ENCODE assay signal across 8 cellular contexts in genomic region chr18:46097853-46098615, GRCh38. TPM values are rescaled to one million over a fixed set of nuclear protein-coding genes. Genes with fewer than 3 reads are reported as not detected.
A peak's percentile ranks its signal among the peaks of the same experiment; 100 is the strongest.
DNase-seq lines count a peak whose midpoint lies in the region; ATAC-seq and TF ChIP-seq lines count a peak whose summit lies in the region.

ATP5F1A (minus strand) TSS chr18:46098296; CDS start chr18:46098231, 65 bp downstream.

- H2AFZ ChIP-seq in DND-41 (ENCODE audit: low read depth, low read length), result peak within 1 kb of the TSS; percentile 74
- H2AFZ ChIP-seq in neural cell (ENCODE audit: low read depth, low read length), result peak within 1 kb of the TSS; percentile 95

- no peaks in the 10 kb centered on the region for H3F3A ChIP-seq in neural cell (ENCODE audit: insufficient read depth, low read length, poor library complexity, severe bottlenecking)

- H3K4me2 ChIP-seq in DND-41 (ENCODE audit: insufficient read depth, low read length) (peak within 1 kb of the TSS; percentile 68), neural cell (ENCODE audit: low read length) (peak within 1 kb of the TSS; percentile 81)

- peak within 1 kb of the TSS; percentile 97 for H3K4me3 Mint-ChIP-seq in activated T-helper 2 cell treated with anti-CD3 and anti-CD28 coated beads, Interferon-gamma antibody, Interleukin-2, Interleukin-4, amounts not matched to agents 10 μg/mL and 5 μg/mL and 100 μg/mL, durations not matched to agents 14 hours and 24 hours and 36 hours (ENCODE audit: low read depth)

- intact Hi-C loops in activated T-helper 2 cell treated with anti-CD3 and anti-CD28 coated beads, Interferon-gamma antibody, Interleukin-2, Interleukin-4, amounts not matched to agents 10 μg/mL and 5 μg/mL and 100 μg/mL, durations not matched to agents 14 hours and 24 hours and 36 hours (cut with micrococcal nuclease), result no loop called here
- intact Hi-C loops in stomach (cut with DNase I; ENCODE audit: low total_unique reads), result no loop called here

- H3K79me2 ChIP-seq in DND-41 (ENCODE audit: insufficient read depth, low read length) (peaks cover 64% of the 10 kb centered on the region), neural cell (replicated peaks; ENCODE audit: insufficient read depth, low read length) (peaks cover 48% of the 10 kb centered on the region)

- H3K9me3 Mint-ChIP-seq in activated T-helper 2 cell treated with anti-CD3 and anti-CD28 coated beads, Interferon-gamma antibody, Interleukin-2, Interleukin-4, amounts not matched to agents 10 μg/mL and 5 μg/mL and 100 μg/mL, durations not matched to agents 14 hours and 24 hours and 36 hours, result no peaks in the 10 kb centered on the region

- H3K9ac ChIP-seq in DND-41 (ENCODE audit: low read depth, low read length) (peak within 1 kb of the TSS; percentile 73), neural cell (ENCODE audit: low read length) (peak within 1 kb of the TSS; percentile 88)

- H3K27me3 Mint-ChIP-seq in activated T-helper 2 cell treated with anti-CD3 and anti-CD28 coated beads, Interferon-gamma antibody, Interleukin-2, Interleukin-4, amounts not matched to agents 10 μg/mL and 5 μg/mL and 100 μg/mL, durations not matched to agents 14 hours and 24 hours and 36 hours (ENCODE audit: low read depth), result no peaks in the 10 kb centered on the region

- no peaks in the 10 kb centered on the region for H3K27me3 ChIP-seq in DND-41 (ENCODE audit: insufficient read depth, low read length, poor library complexity)
- no peaks in the 10 kb centered on the region for H3K27me3 ChIP-seq in neural cell (ENCODE audit: insufficient read depth, low read depth, low read length)
- no peaks in the 10 kb centered on the region for H3K27me3 ChIP-seq in stomach

- H3K27ac Mint-ChIP-seq in activated T-helper 2 cell treated with anti-CD3 and anti-CD28 coated beads, Interferon-gamma antibody, Interleukin-2, Interleukin-4, amounts not matched to agents 10 μg/mL and 5 μg/mL and 100 μg/mL, durations not matched to agents 14 hours and 24 hours and 36 hours, result peak within 1 kb of the TSS; percentile 96

- DNase-seq in DND-41 (peak; percentile 87), KBM-7 (peak; percentile 80), RPMI7951 (ENCODE audit: low read depth) (peak; percentile 81), fibroblast of the aortic adventitia (ENCODE audit: low read depth) (peak; percentile 79), stomach (peak; percentile 86)
- peak; percentile 78 for DNase-seq in activated T-helper 2 cell treated with anti-CD3 and anti-CD28 coated beads, Interferon-gamma antibody, Interleukin-2, Interleukin-4, amounts not matched to agents 10 μg/mL and 5 μg/mL and 100 μg/mL, durations not matched to agents 14 hours and 24 hours and 36 hours (ENCODE audit: low spot score)

- in situ Hi-C loops in KBM-7 (cut with MboI; ENCODE audit: low pct_unique_long_range_greater_than_20kb, low sequenced_read_pairs), result no loop called here

- H3K4me1 ChIP-seq in DND-41 (ENCODE audit: insufficient read depth, low read length) (peaks cover 52% of the 10 kb centered on the region), stomach (peaks cover 22 to 50% (median 36%) of the 10 kb centered on the region in 4 donors)

- H3K9me2 ChIP-seq in neural cell (ENCODE audit: insufficient read depth, low read length), result no peaks in the 10 kb centered on the region

- H3K9me3 ChIP-seq in DND-41 (ENCODE audit: insufficient read depth, low read length, severe bottlenecking) (no peaks in the 10 kb centered on the region), neural cell (ENCODE audit: low read length) (no peaks in the 10 kb centered on the region), stomach (no peaks in the 10 kb centered on the region)

- H3K36me3 ChIP-seq in DND-41 (ENCODE audit: insufficient read depth, low read length) (peaks cover 29% of the 10 kb centered on the region), neural cell (ENCODE audit: insufficient read depth, low read length) (no peaks in the 10 kb centered on the region), stomach (peaks cover 11 to 21% (median 19%) of the 10 kb centered on the region in 4 donors)

- ATAC-seq in DND-41 (ENCODE audit: insufficient read depth, low read depth), result peak; percentile 83
- peak; percentile 73 for ATAC-seq in GM21717 (IDR thresholded peaks at IDR 0.05; ENCODE audit: unreplicated experiment)

- TF ChIP-seq EP300 in neural cell (conservative IDR thresholded peaks at IDR 0.05; ENCODE audit: poor library complexity, severe bottlenecking) (peak; percentile 63), stomach (IDR thresholded peaks at IDR 0.05) (no peak)

- H4K20me1 ChIP-seq in DND-41 (ENCODE audit: insufficient read depth, low read length), result peaks cover 18% of the 10 kb centered on the region; the same call in 1 of the 2 replicates
- no peaks in the 10 kb centered on the region for H4K20me1 ChIP-seq in neural cell (ENCODE audit: insufficient read depth)

- TF ChIP-seq POLR2A in stomach (IDR thresholded peaks at IDR 0.05), result peak in 1 of 4 donors; percentile 48

- peak; percentile 9 for TF ChIP-seq RAD21 in neural cell (conservative IDR thresholded peaks at IDR 0.05)

- TF ChIP-seq CTCF in DND-41 (IDR thresholded peaks at IDR 0.05; ENCODE audit: borderline replicate concordance, extremely low read depth, low read length, poor library complexity, severe bottlenecking) (peak; percentile 35), fibroblast of the aortic adventitia (IDR thresholded peaks at IDR 0.05; ENCODE audit: insufficient read depth, low read length) (no peak), neural cell (IDR thresholded peaks at IDR 0.05; ENCODE audit: poor library complexity, severe bottlenecking) (no peak), stomach (IDR thresholded peaks at IDR 0.05) (no peak)

- WGBS in stomach, 5 donors, result 0 to 1% (median 0%) methylated on average over 26 to 49 of the region's 49 CpGs

- H3K4me1 Mint-ChIP-seq in activated T-helper 2 cell treated with anti-CD3 and anti-CD28 coated beads, Interferon-gamma antibody, Interleukin-2, Interleukin-4, amounts not matched to agents 10 μg/mL and 5 μg/mL and 100 μg/mL, durations not matched to agents 14 hours and 24 hours and 36 hours (ENCODE audit: low read depth), result peaks cover 17% of the 10 kb centered on the region

- H3K27ac ChIP-seq in DND-41 (ENCODE audit: low read length) (peak within 1 kb of the TSS; percentile 91), neural cell (ENCODE audit: low read length) (peak within 1 kb of the TSS; percentile 92), stomach (peak within 1 kb of the TSS; percentile 81 to 97 (median 93))

- H3K4me3 ChIP-seq in DND-41 (ENCODE audit: low read depth in 1 of 2, low read length in 2 of 2) (peak within 1 kb of the TSS; percentile 68 to 89), fibroblast of the aortic adventitia (ENCODE audit: low read depth, low read length) (peak within 1 kb of the TSS; percentile 96), neural cell (ENCODE audit: low read length) (peak within 1 kb of the TSS; percentile 72), stomach (peak within 1 kb of the TSS; percentile 72 to 98 (median 90))

- peaks cover 40% of the 10 kb centered on the region for H3K36me3 Mint-ChIP-seq in activated T-helper 2 cell treated with anti-CD3 and anti-CD28 coated beads, Interferon-gamma antibody, Interleukin-2, Interleukin-4, amounts not matched to agents 10 μg/mL and 5 μg/mL and 100 μg/mL, durations not matched to agents 14 hours and 24 hours and 36 hours (ENCODE audit: low read depth)

TF ChIP-seq in neural cell, 6 proteins besides CTCF, POLR2A, EP300 and RAD21:
- peak; percentile 88 for TF ChIP-seq REST (IDR thresholded peaks at IDR 0.05; ENCODE audit: borderline replicate concordance)
- TF ChIP-seq MXI1 (conservative IDR thresholded peaks at IDR 0.05; ENCODE audit: poor library complexity, severe bottlenecking), result peak; percentile 88
- no peak for TF ChIP-seq SMC3 (conservative IDR thresholded peaks at IDR 0.05; ENCODE audit: poor library complexity)
- TF ChIP-seq POLR2AphosphoS5 (IDR thresholded peaks at IDR 0.05), result peak; percentile 98
- peak; percentile 89 for TF ChIP-seq TAF1 (IDR thresholded peaks at IDR 0.05; ENCODE audit: low read depth)
- no peak for TF ChIP-seq EZH2 (IDR thresholded peaks at IDR 0.05; ENCODE audit: borderline replicate concordance, insufficient read depth, low read length, poor library complexity, severe bottlenecking)

RNA-seq across cellular contexts. Expression of gene ATP5F1A, which starts in this region (rescaled TPM):
- 597 and 611 TPM in 2 replicates for total RNA-seq in RPMI7951 (2014; rRNA removed; shearing (Covaris generic))
- 441 and 445 TPM in 2 replicates for total RNA-seq in activated T-helper 2 cell treated with anti-CD3 and anti-CD28 coated beads, Interferon-gamma antibody, Interleukin-2, Interleukin-4, amounts not matched to agents 10 μg/mL and 5 μg/mL and 100 μg/mL, durations not matched to agents 14 hours and 24 hours and 36 hours
- total RNA-seq in fibroblast of the aortic adventitia (ENCODE audit: low replicate concordance) (609 and 2,625 TPM in 2 replicates), stomach (100 to 1,000 TPM in 4 of 5 donors, 10 to 100 TPM in 1; 82.9 to 631 (median 583) TPM)
- polyA plus RNA-seq in neural cell (1,932 and 1,949 TPM in 2 replicates), stomach (100 to 1,000 TPM; 275 to 406 (median 372) TPM)
- polyA minus RNA-seq in neural cell, result 966 and 1,049 TPM in 2 replicates

Comparison
In these comparisons a context has a peak if more than half of its experiments do, and no peak if none do; other contexts are left out.
1. Peak in every context shown above with its lines: DNase-seq, ATAC-seq, H3K4me3 ChIP-seq and H3K27ac ChIP-seq.